17 cellular contexts compared by ENCODE assay signal in genomic region chr21:44887807-44888580, GRCh38.
"Had no signal": no experiment of that assay in that cellular context is flagged by ENCODE, and none has a peak within 500 bp of the region (broad histone marks: within the 10 kb centered on the region; RNA-seq: fewer than 3 reads in every experiment).

No MANE protein-coding gene starts in this region.

- H3K4me1 ChIP-seq: colonic mucosa had no signal

- DNase-seq: activated CD4-positive, alpha-beta T cell treated with anti-CD3 and anti-CD28 coated beads, Interleukin-2, amount 50 U/mL, for 4 hours; activated CD4-positive, CD25-positive, alpha-beta regulatory T cell treated with anti-CD3 and anti-CD28 coated beads, Interleukin-2, amount 50 U/mL, for 72 hours; activated naive CD4-positive, alpha-beta T cell treated with anti-CD3 and anti-CD28 coated beads for 36 hours; activated T-cell treated with anti-CD3 and anti-CD28 coated beads for 4 hours; colonic mucosa; esophagus squamous epithelium; hypothalamus; stimulated activated CD4-positive, alpha-beta T cell treated with anti-CD3 and anti-CD28 coated beads, Interleukin-15, amount 100 ng/mL, for 24 hours; stimulated activated CD4-positive, alpha-beta T cell treated with anti-CD3 and anti-CD28 coated beads, Interleukin-4, amount 100 ng/mL, for 24 hours; T-cell; T1000; trophoblast cell had no signal

- ATAC-seq: activated T-helper 17 cell treated with anti-CD3 and anti-CD28 coated beads, Interleukin-2, amount 50 U/mL, for 72 hours; T-cell had no signal

- H3K9me3 ChIP-seq: colonic mucosa, esophagus squamous epithelium, suprapubic skin had no signal

- H3K27me3 Mint-ChIP-seq: activated T-helper 17 cell treated with anti-CD3 and anti-CD28 coated beads, Interleukin-2, amount 50 U/mL, for 72 hours; stimulated activated naive CD8-positive, alpha-beta T cell treated with anti-CD3 and anti-CD28 coated beads, Interleukin-15, Interleukin-2, amounts not matched to agents 100 ng/mL and 50 ng/mL, for 24 hours; T-cell had no signal

- H3K27ac Mint-ChIP-seq: activated naive CD4-positive, alpha-beta T cell treated with anti-CD3 and anti-CD28 coated beads for 36 hours; activated T-helper 17 cell treated with anti-CD3 and anti-CD28 coated beads, Interleukin-2, amount 50 U/mL, for 72 hours; stimulated activated naive CD8-positive, alpha-beta T cell treated with anti-CD3 and anti-CD28 coated beads, Interleukin-15, Interleukin-2, amounts not matched to agents 100 ng/mL and 50 ng/mL, for 24 hours; T-cell had no signal

- H3K36me3 ChIP-seq: cardiac muscle cell, colonic mucosa, esophagus squamous epithelium, suprapubic skin had no signal

- H3K27me3 ChIP-seq: cardiac muscle cell, colonic mucosa had no signal

- H3K4me1 Mint-ChIP-seq: activated T-helper 17 cell treated with anti-CD3 and anti-CD28 coated beads, Interleukin-2, amount 50 U/mL, for 72 hours had no signal

- FAIRE-seq: endothelial cell of umbilical vein had no signal

- H3K4me3 Mint-ChIP-seq: activated naive CD4-positive, alpha-beta T cell treated with anti-CD3 and anti-CD28 coated beads for 36 hours; activated T-helper 17 cell treated with anti-CD3 and anti-CD28 coated beads, Interleukin-2, amount 50 U/mL, for 72 hours; stimulated activated naive CD8-positive, alpha-beta T cell treated with anti-CD3 and anti-CD28 coated beads, Interleukin-15, Interleukin-2, amounts not matched to agents 100 ng/mL and 50 ng/mL, for 24 hours; T-cell had no signal

- H3K4me3 ChIP-seq: cardiac muscle cell, colonic mucosa, esophagus squamous epithelium, suprapubic skin had no signal

- H3K27ac ChIP-seq: cardiac muscle cell, colonic mucosa, esophagus squamous epithelium, suprapubic skin had no signal

- H3K9me3 Mint-ChIP-seq: activated naive CD4-positive, alpha-beta T cell treated with anti-CD3 and anti-CD28 coated beads for 36 hours; activated T-helper 17 cell treated with anti-CD3 and anti-CD28 coated beads, Interleukin-2, amount 50 U/mL, for 72 hours; stimulated activated naive CD8-positive, alpha-beta T cell treated with anti-CD3 and anti-CD28 coated beads, Interleukin-15, Interleukin-2, amounts not matched to agents 100 ng/mL and 50 ng/mL, for 24 hours; T-cell had no signal
